37 cellular contexts compared by ENCODE assay signal in the genomic region with DNA sequence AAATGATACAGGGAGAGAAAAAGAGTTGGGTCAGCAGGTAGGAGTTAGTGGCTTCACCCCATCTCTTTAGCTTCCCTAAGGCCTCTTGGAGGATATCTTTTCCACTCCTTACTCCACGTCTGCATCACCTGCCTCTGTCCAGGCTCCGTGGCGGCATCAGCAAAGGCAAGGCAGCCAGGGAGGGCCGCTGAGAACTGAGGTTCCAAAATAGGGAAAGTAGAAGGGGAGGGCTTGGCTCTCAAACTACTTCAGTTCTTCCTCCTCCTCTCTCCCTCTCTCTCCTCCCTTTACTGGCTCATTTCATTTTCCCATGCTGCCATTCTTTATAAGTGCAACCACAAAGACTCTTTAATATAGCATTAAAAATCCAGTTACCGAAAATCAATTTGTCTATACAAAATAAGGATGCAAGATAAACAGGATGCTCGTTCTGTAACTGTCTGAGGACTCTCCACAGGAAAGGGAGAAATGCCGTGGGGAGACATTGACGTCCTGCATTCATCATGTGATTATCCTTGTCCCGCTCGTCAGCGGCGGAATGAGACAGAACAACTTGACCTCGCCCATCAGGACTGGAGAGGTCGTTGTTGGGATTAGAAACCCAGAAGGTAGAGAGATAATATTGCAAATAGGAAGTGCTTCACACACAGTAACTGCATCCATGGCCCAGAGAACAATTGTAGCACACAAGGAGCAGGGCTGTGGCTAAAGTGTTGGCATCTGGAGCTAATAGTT. TPM values are rescaled to one million over a fixed set of nuclear protein-coding genes. Genes with fewer than 3 reads are reported as not detected.
"Had no signal": no experiment of that assay in that cellular context is flagged by ENCODE, and none has a peak within 500 bp of the region (broad histone marks: within the 10 kb centered on the region; RNA-seq: fewer than 3 reads in every experiment).

No MANE protein-coding gene starts in this region.

- H3K36me3 Mint-ChIP-seq: activated CD4-positive, alpha-beta memory T cell treated with anti-CD3 and anti-CD28 coated beads for 36 hours; activated CD8-positive, alpha-beta memory T cell treated with anti-CD3 and anti-CD28 coated beads, Interleukin-2, amount 10 ng/mL, durations not matched to agents 7 days and 5 days; activated naive CD4-positive, alpha-beta T cell treated with anti-CD3 and anti-CD28 coated beads, Interleukin-2, amount 50 U/mL, for 24 hours; activated naive CD8-positive, alpha-beta T cell treated with anti-CD3 and anti-CD28 coated beads for 36 hours had no signal

- H3K27ac ChIP-seq: adrenal gland, body of pancreas, coronary artery, epithelial cell of prostate, esophagus squamous epithelium had no signal

- H3K27me3 Mint-ChIP-seq: activated CD4-positive, alpha-beta T cell treated with anti-CD3 and anti-CD28 coated beads, Interleukin-2, amount 10 ng/mL, durations not matched to agents 24 days and 14 days; activated naive CD8-positive, alpha-beta T cell treated with anti-CD3 and anti-CD28 coated beads for 36 hours had no signal

- H3K4me1 ChIP-seq: adrenal gland had no signal

- H3K9me3 ChIP-seq: adrenal gland, body of pancreas, esophagus squamous epithelium had no signal

- H3K36me3 ChIP-seq: adrenal gland, esophagus squamous epithelium had no signal

- H3K4me1 Mint-ChIP-seq: activated CD4-positive, alpha-beta T cell treated with anti-CD3 and anti-CD28 coated beads for 36 hours; activated CD4-positive, alpha-beta T cell treated with anti-CD3 and anti-CD28 coated beads, Interleukin-2, amount 10 ng/mL, durations not matched to agents 24 days and 14 days; activated CD8-positive, alpha-beta memory T cell treated with anti-CD3 and anti-CD28 coated beads, Interleukin-2, amount 10 ng/mL, durations not matched to agents 7 days and 5 days; activated naive CD4-positive, alpha-beta T cell treated with anti-CD3 and anti-CD28 coated beads, Interleukin-2, amount 50 U/mL, for 24 hours; activated naive CD8-positive, alpha-beta T cell treated with anti-CD3 and anti-CD28 coated beads for 36 hours; activated naive CD8-positive, alpha-beta T cell treated with anti-CD3 and anti-CD28 coated beads, Interleukin-2, amount 50 U/mL, for 24 hours; central memory CD8-positive, alpha-beta T cell had no signal

- ATAC-seq: activated CD4-positive, alpha-beta T cell treated with anti-CD3 and anti-CD28 coated beads for 36 hours; activated CD8-positive, alpha-beta memory T cell treated with anti-CD3 and anti-CD28 coated beads, Interleukin-2, amount 10 ng/mL, durations not matched to agents 7 days and 5 days; activated CD8-positive, alpha-beta T cell treated with anti-CD3 and anti-CD28 coated beads, Interleukin-2, amount 10 ng/mL, durations not matched to agents 7 days and 5 days; activated naive CD8-positive, alpha-beta T cell treated with anti-CD3 and anti-CD28 coated beads, Interleukin-2, amount 50 U/mL, for 24 hours; body of pancreas had no signal

- H3K4me3 Mint-ChIP-seq: activated CD4-positive, alpha-beta memory T cell treated with anti-CD3 and anti-CD28 coated beads for 36 hours; activated CD4-positive, alpha-beta T cell treated with anti-CD3 and anti-CD28 coated beads for 36 hours; activated CD4-positive, alpha-beta T cell treated with anti-CD3 and anti-CD28 coated beads, Interleukin-2, amount 10 ng/mL, durations not matched to agents 24 days and 14 days; activated CD8-positive, alpha-beta memory T cell treated with anti-CD3 and anti-CD28 coated beads, Interleukin-2, amount 10 ng/mL, durations not matched to agents 7 days and 5 days; activated CD8-positive, alpha-beta T cell treated with anti-CD3 and anti-CD28 coated beads, Interleukin-2, amount 10 ng/mL, durations not matched to agents 7 days and 5 days; activated naive CD4-positive, alpha-beta T cell treated with anti-CD3 and anti-CD28 coated beads for 36 hours; activated naive CD4-positive, alpha-beta T cell treated with anti-CD3 and anti-CD28 coated beads, Interleukin-2, amount 50 U/mL, for 24 hours; activated naive CD8-positive, alpha-beta T cell treated with anti-CD3 and anti-CD28 coated beads for 36 hours; activated naive CD8-positive, alpha-beta T cell treated with anti-CD3 and anti-CD28 coated beads, Interleukin-2, amount 50 U/mL, for 24 hours; activated T-helper 1 cell treated with anti-CD3 and anti-CD28 coated beads, Interleukin-12 subunit alpha, Interleukin-12 subunit beta, Interleukin-2, Interleukin-4 antibody, amounts not matched to agents 30 ng/mL and 10 ng/mL and 1 ng/mL, durations not matched to agents 14 hours and 24 hours and 36 hours; central memory CD8-positive, alpha-beta T cell had no signal

- H3K27me3 ChIP-seq: adrenal gland, body of pancreas, esophagus squamous epithelium had no signal

- H3K4me3 ChIP-seq: adrenal gland, body of pancreas, coronary artery, esophagus squamous epithelium had no signal

- H3K9me3 Mint-ChIP-seq: activated CD4-positive, alpha-beta memory T cell treated with anti-CD3 and anti-CD28 coated beads for 36 hours; activated CD4-positive, alpha-beta T cell treated with anti-CD3 and anti-CD28 coated beads, Interleukin-2, amount 10 ng/mL, durations not matched to agents 24 days and 14 days; activated naive CD4-positive, alpha-beta T cell treated with anti-CD3 and anti-CD28 coated beads for 36 hours; activated naive CD4-positive, alpha-beta T cell treated with anti-CD3 and anti-CD28 coated beads, Interleukin-2, amount 50 U/mL, for 24 hours; activated naive CD8-positive, alpha-beta T cell treated with anti-CD3 and anti-CD28 coated beads for 36 hours; activated naive CD8-positive, alpha-beta T cell treated with anti-CD3 and anti-CD28 coated beads, Interleukin-2, amount 50 U/mL, for 24 hours; activated T-helper 1 cell treated with anti-CD3 and anti-CD28 coated beads, Interleukin-12 subunit alpha, Interleukin-12 subunit beta, Interleukin-2, Interleukin-4 antibody, amounts not matched to agents 30 ng/mL and 10 ng/mL and 1 ng/mL, durations not matched to agents 14 hours and 24 hours and 36 hours; activated T-helper 2 cell treated with anti-CD3 and anti-CD28 coated beads, Interferon-gamma antibody, Interleukin-2, Interleukin-4, amounts not matched to agents 10 μg/mL and 5 μg/mL and 100 μg/mL, durations not matched to agents 14 hours and 24 hours and 36 hours; central memory CD8-positive, alpha-beta T cell had no signal

- DNase-seq: activated CD4-positive, alpha-beta memory T cell treated with anti-CD3 and anti-CD28 coated beads for 36 hours; activated CD4-positive, alpha-beta T cell treated with anti-CD3 and anti-CD28 coated beads for 36 hours; activated CD4-positive, alpha-beta T cell treated with anti-CD3 and anti-CD28 coated beads, Interleukin-2, amount 10 ng/mL, durations not matched to agents 24 days and 14 days; activated CD4-positive, CD25-positive, alpha-beta regulatory T cell; activated CD4-positive, CD25-positive, alpha-beta regulatory T cell treated with anti-CD3 and anti-CD28 coated beads, Interleukin-2, amount 50 U/mL, for 72 hours; activated CD8-positive, alpha-beta memory T cell treated with anti-CD3 and anti-CD28 coated beads, Interleukin-2, amount 10 ng/mL, durations not matched to agents 7 days and 5 days; activated CD8-positive, alpha-beta memory T cell treated with anti-CD3 and anti-CD28 coated beads, Interleukin-2, amount 50 U/mL, for 4 hours; activated CD8-positive, alpha-beta T cell treated with anti-CD3 and anti-CD28 coated beads, Interleukin-2, amount 10 ng/mL, durations not matched to agents 7 days and 5 days; activated effector memory CD4-positive, alpha-beta T cell treated with anti-CD3 and anti-CD28 coated beads, Interleukin-2, amount 50 U/mL, for 16 hours; activated naive CD4-positive, alpha-beta T cell treated with anti-CD3 and anti-CD28 coated beads for 36 hours; activated naive CD8-positive, alpha-beta T cell treated with anti-CD3 and anti-CD28 coated beads for 36 hours; activated naive CD8-positive, alpha-beta T cell treated with anti-CD3 and anti-CD28 coated beads, Interleukin-2, amount 50 U/mL, for 24 hours; activated T-cell treated with anti-CD3 and anti-CD28 coated beads, Interleukin-2, amount 50 U/mL, for 1 hour; activated T-cell treated with anti-CD3 and anti-CD28 coated beads, Interleukin-2, amount 50 U/mL, for 48 hours; adrenal gland; amygdala; aorta; body of pancreas; dermis blood vessel endothelial cell; effector CD8-positive, alpha-beta T cell; esophagus squamous epithelium; foreskin melanocyte; head of caudate nucleus; T-helper 2 cell had no signal

- H3K27ac Mint-ChIP-seq: activated CD4-positive, alpha-beta memory T cell treated with anti-CD3 and anti-CD28 coated beads for 36 hours; activated CD4-positive, alpha-beta T cell treated with anti-CD3 and anti-CD28 coated beads for 36 hours; activated CD4-positive, alpha-beta T cell treated with anti-CD3 and anti-CD28 coated beads, Interleukin-2, amount 10 ng/mL, durations not matched to agents 24 days and 14 days; activated CD8-positive, alpha-beta memory T cell treated with anti-CD3 and anti-CD28 coated beads, Interleukin-2, amount 10 ng/mL, durations not matched to agents 7 days and 5 days; activated CD8-positive, alpha-beta T cell treated with anti-CD3 and anti-CD28 coated beads, Interleukin-2, amount 10 ng/mL, durations not matched to agents 7 days and 5 days; activated naive CD4-positive, alpha-beta T cell treated with anti-CD3 and anti-CD28 coated beads for 36 hours; activated naive CD4-positive, alpha-beta T cell treated with anti-CD3 and anti-CD28 coated beads, Interleukin-2, amount 50 U/mL, for 24 hours; activated naive CD8-positive, alpha-beta T cell treated with anti-CD3 and anti-CD28 coated beads for 36 hours; activated naive CD8-positive, alpha-beta T cell treated with anti-CD3 and anti-CD28 coated beads, Interleukin-2, amount 50 U/mL, for 24 hours; activated T-helper 1 cell treated with anti-CD3 and anti-CD28 coated beads, Interleukin-12 subunit alpha, Interleukin-12 subunit beta, Interleukin-2, Interleukin-4 antibody, amounts not matched to agents 30 ng/mL and 10 ng/mL and 1 ng/mL, durations not matched to agents 14 hours and 24 hours and 36 hours; activated T-helper 2 cell treated with anti-CD3 and anti-CD28 coated beads, Interferon-gamma antibody, Interleukin-2, Interleukin-4, amounts not matched to agents 10 μg/mL and 5 μg/mL and 100 μg/mL, durations not matched to agents 14 hours and 24 hours and 36 hours had no signal

RNA-seq across cellular contexts. Expression of a gene that starts 3.1 kb away (rescaled TPM):
- total RNA-seq: activated CD4-positive, alpha-beta memory T cell treated with anti-CD3 and anti-CD28 coated beads for 36 hours; activated CD4-positive, alpha-beta T cell treated with anti-CD3 and anti-CD28 coated beads for 36 hours; activated CD4-positive, alpha-beta T cell treated with anti-CD3 and anti-CD28 coated beads, Interleukin-2, amount 10 ng/mL, durations not matched to agents 24 days and 14 days; activated CD8-positive, alpha-beta memory T cell treated with anti-CD3 and anti-CD28 coated beads for 36 hours; activated CD8-positive, alpha-beta memory T cell treated with anti-CD3 and anti-CD28 coated beads, Interleukin-2, amount 10 ng/mL, durations not matched to agents 7 days and 5 days; activated CD8-positive, alpha-beta T cell treated with anti-CD3 and anti-CD28 coated beads, Interleukin-2, amount 10 ng/mL, durations not matched to agents 7 days and 5 days; activated naive CD4-positive, alpha-beta T cell treated with anti-CD3 and anti-CD28 coated beads for 36 hours; activated naive CD8-positive, alpha-beta T cell treated with anti-CD3 and anti-CD28 coated beads for 36 hours; activated T-helper 1 cell treated with anti-CD3 and anti-CD28 coated beads, Interleukin-12 subunit alpha, Interleukin-12 subunit beta, Interleukin-2, Interleukin-4 antibody, amounts not matched to agents 30 ng/mL and 10 ng/mL and 1 ng/mL, durations not matched to agents 14 hours and 24 hours and 36 hours; activated T-helper 2 cell treated with anti-CD3 and anti-CD28 coated beads, Interferon-gamma antibody, Interleukin-2, Interleukin-4, amounts not matched to agents 10 μg/mL and 5 μg/mL and 100 μg/mL, durations not matched to agents 14 hours and 24 hours and 36 hours; adrenal gland; aorta; body of pancreas; cerebellum; dermis blood vessel endothelial cell; endothelial cell of umbilical vein; esophagus squamous epithelium; fibroblast of lung; fibroblast of villous mesenchyme; T-helper 1 cell treated with Interleukin-12 subunit alpha and Interleukin-12 subunit beta and Interleukin-4 antibody, amounts not matched to agents 30 ng/mL and 1 ng/mL, for 36 hours had no signal
- polyA plus RNA-seq: adrenal gland, aorta, endothelial cell of umbilical vein, esophagus, fibroblast of lung had no signal

RNA-seq across cellular contexts. Expression of a gene that starts 34.7 kb away (rescaled TPM):
- total RNA-seq: activated CD8-positive, alpha-beta T cell treated with anti-CD3 and anti-CD28 coated beads, Interleukin-2, amount 10 ng/mL, durations not matched to agents 7 days and 5 days; activated naive CD4-positive, alpha-beta T cell treated with anti-CD3 and anti-CD28 coated beads for 36 hours; activated naive CD8-positive, alpha-beta T cell treated with anti-CD3 and anti-CD28 coated beads for 36 hours; activated T-helper 1 cell treated with anti-CD3 and anti-CD28 coated beads, Interleukin-12 subunit alpha, Interleukin-12 subunit beta, Interleukin-2, Interleukin-4 antibody, amounts not matched to agents 30 ng/mL and 10 ng/mL and 1 ng/mL, durations not matched to agents 14 hours and 24 hours and 36 hours; endothelial cell of umbilical vein; fibroblast of villous mesenchyme; T-helper 1 cell treated with Interleukin-12 subunit alpha and Interleukin-12 subunit beta and Interleukin-4 antibody, amounts not matched to agents 30 ng/mL and 1 ng/mL, for 36 hours had no signal
- polyA plus RNA-seq: endothelial cell of umbilical vein had no signal
